17 cellular contexts compared by ENCODE assay signal in genomic region chr3:12837295-12837986, GRCh38. TPM values are rescaled to one million over a fixed set of nuclear protein-coding genes. Genes with fewer than 3 reads are reported as not detected.
DNase-seq lines count a peak whose midpoint lies in the region; ATAC-seq, FAIRE-seq and TF ChIP-seq lines count a peak whose summit lies in the region.
"Had no signal": no experiment of that assay in that cellular context is flagged by ENCODE, and none has a peak within 500 bp of the region (broad histone marks: within the 10 kb centered on the region; RNA-seq: fewer than 3 reads in every experiment).

No MANE protein-coding gene starts in this region.

- 76% methylated on average over 6 of the region's 6 CpGs for WGBS in A549 (ENCODE audit: missing lambda C conversion rate)

- no peak for ATAC-seq in A549
- ATAC-seq in GM18520 (IDR thresholded peaks at IDR 0.05; ENCODE audit: unreplicated experiment): no peak
- ATAC-seq: activated CD4-positive, CD25-positive, alpha-beta regulatory T cell treated with anti-CD3 and anti-CD28 coated beads, Interleukin-2, amount 50 U/mL, for 24 hours had no signal

- CTCF ChIA-PET in A549 (lab: Yijun Ruan, JAX): interaction anchor here (0.9 to 3.1 kb wide), 5 partner anchors 11 to 54 kb away, joined by 3 to 11 read pairs (median 3); no protein-coding TSS in a partner anchor

- H3K4me2 ChIP-seq in A549 (peak overlapping the region; percentile 84), DOHH2 (ENCODE audit: low read length) (peak overlapping the region; percentile 68)

- H3K4me3 ChIP-seq in A549 (no peak overlapping the region), DOHH2 (ENCODE audit: low read length) (peak overlapping the region; percentile 93), iPS-18a (ENCODE audit: low read length) (peak overlapping the region; percentile 10)
- H3K4me3 ChIP-seq: uterus had no signal

- H3F3A ChIP-seq in DOHH2 (ENCODE audit: control insufficient read depth, insufficient read depth): peaks cover 77% of the 10 kb centered on the region

- H3K27ac ChIP-seq in A549 (no peak overlapping the region), DOHH2 (ENCODE audit: low read depth, low read length) (no peak overlapping the region), VCaP (peak overlapping the region; percentile 92; the same call in 1 of the 2 replicates), iPS-18a (ENCODE audit: low read length) (no peak overlapping the region), substantia nigra (ENCODE audit: low read depth, low read length, poor library complexity, severe bottlenecking) (no peak overlapping the region)
- H3K27ac ChIP-seq: uterus had no signal

- POLR2A ChIA-PET in A549 (lab: Yijun Ruan, JAX): no interaction called here

- TF ChIP-seq RAD21 in A549 (conservative IDR thresholded peaks at IDR 0.05 in 1 of 2, IDR thresholded peaks at IDR 0.05 in 1 of 2): no peak

- H3K36me3 ChIP-seq in DOHH2 (ENCODE audit: control insufficient read depth, low read length): peaks cover 88% of the 10 kb centered on the region
- peaks cover 77% of the 10 kb centered on the region for H3K36me3 ChIP-seq in iPS-18a (ENCODE audit: control insufficient read depth, low read depth, low read length)
- H3K36me3 ChIP-seq: uterus had no signal

- H3K27me3 ChIP-seq in DOHH2 (ENCODE audit: control insufficient read depth, low read length): no peaks in the 10 kb centered on the region
- no peaks in the 10 kb centered on the region for H3K27me3 ChIP-seq in iPS-18a (ENCODE audit: control insufficient read depth, insufficient read depth, low read length)
- H3K27me3 ChIP-seq: uterus had no signal

- peaks cover 53% of the 10 kb centered on the region for H3K79me2 ChIP-seq in DOHH2 (ENCODE audit: control insufficient read depth, low read length)

- DNase-seq in A549 (ENCODE audit: low read depth in 1 of 2, low spot score in 1 of 2) (no peak), substantia nigra (lab: John Stamatoyannopoulos, UW) (no peak), AG20443 (ENCODE audit: low spot score) (no peak), DMS53 treated with DMSO at 0.1 percent for 48 hours (lab: John Stamatoyannopoulos, UW; ENCODE audit: unreplicated experiment) (no peak)
- DNase-seq: amygdala, COR-L47, H7, KG1, NCI-H2171 treated with DMSO at 0.1 percent for 48 hours, small intestine, uterus had no signal

- H3K9me2 ChIP-seq in DOHH2 (replicated peaks; ENCODE audit: control insufficient read depth, low read length): no peaks in the 10 kb centered on the region

- peaks cover 33% of the 10 kb centered on the region for H3K4me1 ChIP-seq in A549
- H3K4me1 ChIP-seq in DOHH2 (ENCODE audit: control insufficient read depth, low read length): peaks cover 39% of the 10 kb centered on the region
- H3K4me1 ChIP-seq in iPS-18a (ENCODE audit: control insufficient read depth, low read depth, low read length): peaks cover 13% of the 10 kb centered on the region

- no peak overlapping the region for H3K9ac ChIP-seq in iPS-18a (ENCODE audit: low read length)

- no peak for TF ChIP-seq POLR2A in A549 (IDR thresholded peaks at IDR 0.05; ENCODE audit: low read length)

- TF ChIP-seq CTCF in A549 (IDR thresholded peaks at IDR 0.05) (no peak), DOHH2 (IDR thresholded peaks at IDR 0.05; ENCODE audit: low read depth, low read length, poor library complexity, severe bottlenecking) (no peak), VCaP (conservative IDR thresholded peaks at IDR 0.05) (no peak)

- H3K9me3 ChIP-seq in A549: no peaks in the 10 kb centered on the region
- H3K9me3 ChIP-seq in DOHH2 (ENCODE audit: control insufficient read depth, insufficient read depth, low read length): no peaks in the 10 kb centered on the region
- H3K9me3 ChIP-seq in iPS-18a (ENCODE audit: control insufficient read depth, low read depth, low read length): no peaks in the 10 kb centered on the region
- H3K9me3 ChIP-seq: uterus had no signal

- FAIRE-seq in A549 (lab: Jason Lieb, UNC): no peak
- FAIRE-seq: endometrium, small intestine had no signal

- H4K20me1 ChIP-seq in DOHH2 (ENCODE audit: control insufficient read depth, insufficient read depth, low read depth, low read length): peaks cover 53% of the 10 kb centered on the region

- no peak for TF ChIP-seq EP300 in A549 (IDR thresholded peaks at IDR 0.05)

TF ChIP-seq in A549, 52 proteins besides CTCF, POLR2A, EP300 and RAD21:
- TF ChIP-seq HOXB13 (CRISPR knock-in tag; IDR thresholded peaks at IDR 0.05; ENCODE audit: low read depth) (no peak), MYC (IDR thresholded peaks at IDR 0.05; ENCODE audit: borderline replicate concordance, low read length) (no peak), HEYL (CRISPR knock-in tag; IDR thresholded peaks at IDR 0.05) (no peak), USF2 (IDR thresholded peaks at IDR 0.05) (no peak), PBX3 (IDR thresholded peaks at IDR 0.05) (no peak), POLR2AphosphoS2 (conservative IDR thresholded peaks at IDR 0.05; ENCODE audit: low read length) (no peak), BHLHE40 (IDR thresholded peaks at IDR 0.05; ENCODE audit: low read depth, low read length) (no peak)

RNA-seq across cellular contexts. Expression of gene RPL32, which starts 3.9 kb away (rescaled TPM):
- 2,852 and 3,429 TPM in 2 replicates for polyA plus RNA-seq in A549 (2011; rRNA removed)
- polyA plus RNA-seq in A549 (2012; cell fraction: cytosol; rRNA removed): 2,068 and 2,204 TPM in 2 replicates
- polyA plus RNA-seq in A549 (2012; cell fraction: nucleus; rRNA removed): 454 and 476 TPM in 2 replicates
- polyA plus RNA-seq in A549 (2017; fragmentation: RNase III; extraction: RNeasy Plus Mini Kit Qiagen cat#74134 plus additional on column Dnase treatment): 2,144 to 2,316 TPM (median 2,167 TPM) in 3 replicates
- 916 and 1,159 TPM in 2 replicates for polyA minus RNA-seq in A549 (2011; rRNA and poly(A)+ RNA removed)

RNA-seq across cellular contexts. Expression of gene CAND2, which starts 41.0 kb away (rescaled TPM):
- polyA plus RNA-seq in A549 (2011; rRNA removed): 0.72 and 0.91 TPM in 2 replicates
- polyA plus RNA-seq in A549 (2012; cell fraction: cytosol; rRNA removed): 0.79 and 1.1 TPM in 2 replicates
- 2.3 and 3.1 TPM in 2 replicates for polyA plus RNA-seq in A549 (2012; cell fraction: nucleus; rRNA removed)
- polyA plus RNA-seq in A549 (2017; fragmentation: RNase III; extraction: RNeasy Plus Mini Kit Qiagen cat#74134 plus additional on column Dnase treatment): 0.67 to 1.0 TPM (median 0.84 TPM) in 3 replicates
- polyA minus RNA-seq in A549 (2011; rRNA and poly(A)+ RNA removed): 1.4 and 4.9 TPM in 2 replicates
